In genomic region chr9:137229903-137230719, GRCh38 we compare ENCODE assay signal across 1 cellular context.
TF ChIP-seq lines count a peak whose summit lies in the region.

No MANE protein-coding gene starts in this region.

TF ChIP-seq in HepG2, 621 proteins besides CTCF, POLR2A, EP300 and RAD21 (continued from another document and continues in another):
- no peak for TF ChIP-seq ZNF17 (CRISPR knock-in tag; IDR thresholded peaks at IDR 0.05)
- peak; percentile 63; the same call in 1 of the 2 replicates for TF ChIP-seq ZNF580 (CRISPR knock-in tag; IDR thresholded peaks at IDR 0.05; ENCODE audit: borderline replicate concordance, low read depth)
- no peak for TF ChIP-seq SATB2 (CRISPR knock-in tag; IDR thresholded peaks at IDR 0.05)
- TF ChIP-seq, protein P1, sequence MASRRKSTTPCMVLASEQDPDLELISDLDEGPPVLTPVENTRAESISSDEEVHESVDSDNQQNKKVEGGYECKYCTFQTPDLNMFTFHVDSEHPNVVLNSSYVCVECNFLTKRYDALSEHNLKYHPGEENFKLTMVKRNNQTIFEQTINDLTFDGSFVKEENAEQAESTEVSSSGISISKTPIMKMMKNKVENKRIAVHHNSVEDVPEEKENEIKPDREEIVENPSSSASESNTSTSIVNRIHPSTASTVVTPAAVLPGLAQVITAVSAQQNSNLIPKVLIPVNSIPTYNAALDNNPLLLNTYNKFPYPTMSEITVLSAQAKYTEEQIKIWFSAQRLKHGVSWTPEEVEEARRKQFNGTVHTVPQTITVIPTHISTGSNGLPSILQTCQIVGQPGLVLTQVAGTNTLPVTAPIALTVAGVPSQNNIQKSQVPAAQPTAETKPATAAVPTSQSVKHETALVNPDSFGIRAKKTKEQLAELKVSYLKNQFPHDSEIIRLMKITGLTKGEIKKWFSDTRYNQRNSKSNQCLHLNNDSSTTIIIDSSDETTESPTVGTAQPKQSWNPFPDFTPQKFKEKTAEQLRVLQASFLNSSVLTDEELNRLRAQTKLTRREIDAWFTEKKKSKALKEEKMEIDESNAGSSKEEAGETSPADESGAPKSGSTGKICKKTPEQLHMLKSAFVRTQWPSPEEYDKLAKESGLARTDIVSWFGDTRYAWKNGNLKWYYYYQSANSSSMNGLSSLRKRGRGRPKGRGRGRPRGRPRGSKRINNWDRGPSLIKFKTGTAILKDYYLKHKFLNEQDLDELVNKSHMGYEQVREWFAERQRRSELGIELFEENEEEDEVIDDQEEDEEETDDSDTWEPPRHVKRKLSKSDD (CRISPR knock-in tag; IDR thresholded peaks at IDR 0.05; ENCODE audit: low read depth) = peak; percentile 36; the same call in 1 of the 2 replicates
- TF ChIP-seq ZFP41 (CRISPR knock-in tag; IDR thresholded peaks at IDR 0.05; ENCODE audit: borderline replicate concordance) = no peak
- TF ChIP-seq ZBTB2 (CRISPR knock-in tag; IDR thresholded peaks at IDR 0.05; ENCODE audit: low read depth) = no peak
- TF ChIP-seq ZNF570 (CRISPR knock-in tag; IDR thresholded peaks at IDR 0.05; ENCODE audit: borderline replicate concordance) = no peak
- TF ChIP-seq FOXJ3 (CRISPR knock-in tag; IDR thresholded peaks at IDR 0.05; ENCODE audit: borderline replicate concordance) = no peak
- TF ChIP-seq, protein P2, sequence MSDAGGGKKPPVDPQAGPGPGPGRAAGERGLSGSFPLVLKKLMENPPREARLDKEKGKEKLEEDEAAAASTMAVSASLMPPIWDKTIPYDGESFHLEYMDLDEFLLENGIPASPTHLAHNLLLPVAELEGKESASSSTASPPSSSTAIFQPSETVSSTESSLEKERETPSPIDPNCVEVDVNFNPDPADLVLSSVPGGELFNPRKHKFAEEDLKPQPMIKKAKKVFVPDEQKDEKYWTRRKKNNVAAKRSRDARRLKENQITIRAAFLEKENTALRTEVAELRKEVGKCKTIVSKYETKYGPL (CRISPR knock-in tag; IDR thresholded peaks at IDR 0.05) = no peak
- TF ChIP-seq TEAD2 (CRISPR knock-in tag; IDR thresholded peaks at IDR 0.05) = no peak
- no peak for TF ChIP-seq GABPA (IDR thresholded peaks at IDR 0.05; ENCODE audit: low read depth, low read length)
- no peak for TF ChIP-seq GABPA (CRISPR knock-in tag; IDR thresholded peaks at IDR 0.05; ENCODE audit: low read depth)
- no peak for TF ChIP-seq ZNF264 (CRISPR knock-in tag; IDR thresholded peaks at IDR 0.05)
- peak; percentile 53 for TF ChIP-seq FOXP4 (CRISPR knock-in tag; IDR thresholded peaks at IDR 0.05)
- no peak for TF ChIP-seq STAT5B (CRISPR knock-in tag; IDR thresholded peaks at IDR 0.05)
- TF ChIP-seq ZNF512B (CRISPR knock-in tag; IDR thresholded peaks at IDR 0.05; ENCODE audit: borderline replicate concordance) = no peak
- no peak for TF ChIP-seq ZBTB1 (CRISPR knock-in tag; IDR thresholded peaks at IDR 0.05; ENCODE audit: borderline replicate concordance)
- no peak for TF ChIP-seq SNAPC4 (CRISPR knock-in tag; IDR thresholded peaks at IDR 0.05)
- no peak for TF ChIP-seq CHD4 (IDR thresholded peaks at IDR 0.05; ENCODE audit: borderline replicate concordance, low read length)
- peak; percentile 58; the same call in 1 of the 2 replicates for TF ChIP-seq ZNF205 (CRISPR knock-in tag; IDR thresholded peaks at IDR 0.05)
- TF ChIP-seq, protein P3, sequence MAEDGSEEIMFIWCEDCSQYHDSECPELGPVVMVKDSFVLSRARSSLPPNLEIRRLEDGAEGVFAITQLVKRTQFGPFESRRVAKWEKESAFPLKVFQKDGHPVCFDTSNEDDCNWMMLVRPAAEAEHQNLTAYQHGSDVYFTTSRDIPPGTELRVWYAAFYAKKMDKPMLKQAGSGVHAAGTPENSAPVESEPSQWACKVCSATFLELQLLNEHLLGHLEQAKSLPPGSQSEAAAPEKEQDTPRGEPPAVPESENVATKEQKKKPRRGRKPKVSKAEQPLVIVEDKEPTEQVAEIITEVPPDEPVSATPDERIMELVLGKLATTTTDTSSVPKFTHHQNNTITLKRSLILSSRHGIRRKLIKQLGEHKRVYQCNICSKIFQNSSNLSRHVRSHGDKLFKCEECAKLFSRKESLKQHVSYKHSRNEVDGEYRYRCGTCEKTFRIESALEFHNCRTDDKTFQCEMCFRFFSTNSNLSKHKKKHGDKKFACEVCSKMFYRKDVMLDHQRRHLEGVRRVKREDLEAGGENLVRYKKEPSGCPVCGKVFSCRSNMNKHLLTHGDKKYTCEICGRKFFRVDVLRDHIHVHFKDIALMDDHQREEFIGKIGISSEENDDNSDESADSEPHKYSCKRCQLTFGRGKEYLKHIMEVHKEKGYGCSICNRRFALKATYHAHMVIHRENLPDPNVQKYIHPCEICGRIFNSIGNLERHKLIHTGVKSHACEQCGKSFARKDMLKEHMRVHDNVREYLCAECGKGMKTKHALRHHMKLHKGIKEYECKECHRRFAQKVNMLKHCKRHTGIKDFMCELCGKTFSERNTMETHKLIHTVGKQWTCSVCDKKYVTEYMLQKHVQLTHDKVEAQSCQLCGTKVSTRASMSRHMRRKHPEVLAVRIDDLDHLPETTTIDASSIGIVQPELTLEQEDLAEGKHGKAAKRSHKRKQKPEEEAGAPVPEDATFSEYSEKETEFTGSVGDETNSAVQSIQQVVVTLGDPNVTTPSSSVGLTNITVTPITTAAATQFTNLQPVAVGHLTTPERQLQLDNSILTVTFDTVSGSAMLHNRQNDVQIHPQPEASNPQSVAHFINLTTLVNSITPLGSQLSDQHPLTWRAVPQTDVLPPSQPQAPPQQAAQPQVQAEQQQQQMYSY (CRISPR knock-in tag; IDR thresholded peaks at IDR 0.05) = no peak
- TF ChIP-seq, protein P4, sequence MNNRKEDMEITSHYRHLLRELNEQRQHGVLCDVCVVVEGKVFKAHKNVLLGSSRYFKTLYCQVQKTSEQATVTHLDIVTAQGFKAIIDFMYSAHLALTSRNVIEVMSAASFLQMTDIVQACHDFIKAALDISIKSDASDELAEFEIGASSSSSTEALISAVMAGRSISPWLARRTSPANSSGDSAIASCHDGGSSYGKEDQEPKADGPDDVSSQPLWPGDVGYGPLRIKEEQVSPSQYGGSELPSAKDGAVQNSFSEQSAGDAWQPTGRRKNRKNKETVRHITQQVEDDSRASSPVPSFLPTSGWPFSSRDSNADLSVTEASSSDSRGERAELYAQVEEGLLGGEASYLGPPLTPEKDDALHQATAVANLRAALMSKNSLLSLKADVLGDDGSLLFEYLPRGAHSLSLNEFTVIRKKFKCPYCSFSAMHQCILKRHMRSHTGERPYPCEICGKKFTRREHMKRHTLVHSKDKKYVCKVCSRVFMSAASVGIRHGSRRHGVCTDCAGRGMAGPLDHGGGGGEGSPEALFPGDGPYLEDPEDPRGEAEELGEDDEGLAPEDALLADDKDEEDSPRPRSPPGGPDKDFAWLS (CRISPR knock-in tag; IDR thresholded peaks at IDR 0.05; ENCODE audit: borderline replicate concordance) = no peak
- peak; percentile 50; the same call in 1 of the 2 replicates for TF ChIP-seq ETV5 (CRISPR knock-in tag; IDR thresholded peaks at IDR 0.05; ENCODE audit: borderline replicate concordance)
- no peak for TF ChIP-seq MTF2 (CRISPR knock-in tag; IDR thresholded peaks at IDR 0.05; ENCODE audit: borderline replicate concordance)
- peak; percentile 42; the same call in 1 of the 2 replicates for TF ChIP-seq ZNF33A (CRISPR knock-in tag; IDR thresholded peaks at IDR 0.05; ENCODE audit: borderline replicate concordance)
- TF ChIP-seq ZNF766 (CRISPR knock-in tag; IDR thresholded peaks at IDR 0.05; ENCODE audit: borderline replicate concordance) = no peak
- peak; percentile 66; the same call in 1 of the 2 replicates for TF ChIP-seq THAP11 (CRISPR knock-in tag; IDR thresholded peaks at IDR 0.05)
- TF ChIP-seq ZNF703 (CRISPR knock-in tag; IDR thresholded peaks at IDR 0.05; ENCODE audit: borderline replicate concordance) = no peak
- peak; percentile 46; the same call in 1 of the 2 replicates for TF ChIP-seq TAF1 (CRISPR knock-in tag; IDR thresholded peaks at IDR 0.05)
